In the genomic region with DNA sequence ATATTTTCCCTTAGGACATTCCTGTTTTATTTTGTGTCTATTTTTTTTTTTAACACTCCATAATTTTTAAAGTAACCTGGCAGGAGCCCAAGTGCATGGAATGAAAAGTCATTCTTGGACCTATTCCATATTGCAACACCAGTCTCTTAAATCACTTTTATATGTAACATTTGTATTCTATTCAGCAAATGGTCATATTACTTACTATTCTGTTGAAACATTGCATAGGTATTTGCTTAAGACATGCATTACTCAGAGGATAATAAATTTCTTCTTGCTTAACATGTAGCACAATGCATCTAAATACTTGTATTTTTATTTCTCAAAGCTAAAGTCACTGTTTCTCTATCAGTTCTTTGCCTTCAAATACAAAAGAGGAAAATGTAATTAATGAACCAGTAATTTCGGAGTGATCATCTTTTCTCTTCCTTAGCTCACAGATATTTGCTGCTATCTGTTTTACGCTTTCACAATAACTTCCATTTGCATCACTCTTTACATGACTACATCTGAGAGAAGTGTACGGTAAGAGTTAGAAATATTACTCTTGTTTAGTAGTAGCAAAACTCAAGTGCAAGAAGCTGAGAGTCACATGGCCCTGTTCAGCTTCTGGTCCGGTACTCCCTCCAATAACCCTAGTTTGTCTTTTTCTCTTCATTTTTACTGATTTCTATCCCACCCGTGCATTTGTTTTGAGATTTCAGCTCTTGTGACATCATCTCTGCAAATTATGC, we compare ENCODE assay signal across 12 cellular contexts.
DNase-seq lines count a peak whose midpoint lies in the region; TF ChIP-seq lines count a peak whose summit lies in the region.
"Had no signal": no experiment of that assay in that cellular context is flagged by ENCODE, and none has a peak within 500 bp of the region (broad histone marks: within the 10 kb centered on the region; RNA-seq: fewer than 3 reads in every experiment).

No MANE protein-coding gene starts in this region.

- peaks cover 6% of the 10 kb centered on the region for H3K4me1 Mint-ChIP-seq in MCF 10A (ENCODE audit: insufficient read depth, unreplicated experiment)

- no peaks in the 10 kb centered on the region for H3K27me3 ChIP-seq in uterus

- H3K27ac ChIP-seq in uterus: peak overlapping the region; percentile 86 to 91
- H3K27ac ChIP-seq: 22Rv1, psoas muscle had no signal

- CTCF ChIA-PET in MCF 10A (lab: Yijun Ruan, JAX): interaction anchor here (0.8 to 0.9 kb wide), 3 partner anchors 43 to 106 kb away, joined by 3 to 4 read pairs (median 3); no protein-coding TSS in a partner anchor

- H3K4me3 ChIP-seq in uterus: peak overlapping the region; percentile 15 to 20
- H3K4me3 ChIP-seq: psoas muscle had no signal

- H3K9me3 ChIP-seq in uterus: no peaks in the 10 kb centered on the region
- H3K9me3 ChIP-seq: psoas muscle had no signal

- H3K27me3 Mint-ChIP-seq in MCF 10A (ENCODE audit: insufficient read depth, unreplicated experiment): peaks cover 8% of the 10 kb centered on the region

- peak overlapping the region; percentile 53 for H3K4me3 Mint-ChIP-seq in MCF 10A (ENCODE audit: unreplicated experiment)

- H3K27ac Mint-ChIP-seq in MCF 10A (ENCODE audit: low read depth, unreplicated experiment): peak overlapping the region; percentile 79

- peaks cover under 1% of the 10 kb centered on the region for H3K9me3 Mint-ChIP-seq in MCF 10A (ENCODE audit: unreplicated experiment)

- intact Hi-C loops in MCF 10A (cut with micrococcal nuclease) (loop anchor here (1.0 kb wide), 1 partner anchor 70 kb away; no protein-coding TSS in a partner anchor), uterus (cut with DNase I; ENCODE audit: low total_unique reads) (no loop called here)

- DNase-seq in DMS 273 (lab: John Stamatoyannopoulos, UW; ENCODE audit: unreplicated experiment) (peak; percentile 5), DMS 273 treated with DMSO at 0.1 percent for 48 hours (lab: John Stamatoyannopoulos, UW) (no peak), MCF 10A (ENCODE audit: unreplicated experiment) (peak; percentile 93), iris pigment epithelial cell (ENCODE audit: low read depth) (peak; percentile 92), uterus (peak in 1 of 2 donors; percentile 62), ureter (ENCODE audit: low spot score) (no peak), DMS53 treated with DMSO at 0.1 percent for 48 hours (lab: John Stamatoyannopoulos, UW; ENCODE audit: unreplicated experiment) (no peak), GM13977 (ENCODE audit: low spot score) (no peak)
- DNase-seq: activated T-cell treated with anti-CD3 and anti-CD28 coated beads, Interleukin-2, amount 50 U/mL, for 48 hours; left cardiac atrium; psoas muscle had no signal

- no peaks in the 10 kb centered on the region for H3K4me1 ChIP-seq in uterus
- H3K4me1 ChIP-seq: psoas muscle had no signal

- H3K36me3 ChIP-seq in uterus: no peaks in the 10 kb centered on the region

- H3K36me3 Mint-ChIP-seq in MCF 10A (ENCODE audit: insufficient read depth, unreplicated experiment): no peaks in the 10 kb centered on the region

- in situ Hi-C loops in GM13977 (cut with MboI; ENCODE audit: low pct_unique_long_range_greater_than_20kb, low sequenced_read_pairs, unreplicated experiment): no loop called here

- POLR2A ChIA-PET in MCF 10A (lab: Yijun Ruan, JAX): interaction anchor here (0.6 to 2.3 kb wide), 12 partner anchors 12 to 224 kb away, joined by 3 to 21 read pairs (median 4); no protein-coding TSS in a partner anchor

- BruUV-seq in MCF 10A (replicated peaks; lab: Mats Ljungman, UMichigan): no TSS peak

- TF ChIP-seq CTCF in MCF 10A (IDR thresholded peaks at IDR 0.05; ENCODE audit: unreplicated experiment): no peak
- no peak for TF ChIP-seq CTCF in uterus (IDR thresholded peaks at IDR 0.05)
- TF ChIP-seq CTCF in GM13977 (IDR thresholded peaks at IDR 0.05; ENCODE audit: extremely low read depth, insufficient read depth, missing control alignments): no peak

- TF ChIP-seq POLR2A in uterus (IDR thresholded peaks at IDR 0.05): peak in 1 of 2 donors; percentile 18

Comparison
In these comparisons a context has a peak if more than half of its experiments do, and no peak if none do; other contexts are left out.
1. DNase-seq: peak in DMS 273 (single experiment), MCF 10A (single experiment) and iris pigment epithelial cell (single experiment); none in DMS 273 treated with DMSO at 0.1 percent for 48 hours (single experiment), ureter (single experiment), DMS53 treated with DMSO at 0.1 percent for 48 hours (single experiment) and GM13977 (single experiment).